Comparison of ENCODE assay signal across 22 cellular contexts in genomic region chr13:29907670-29908069, GRCh38.
"Had no signal": no experiment of that assay in that cellular context is flagged by ENCODE, and none has a peak within 500 bp of the region (broad histone marks: within the 10 kb centered on the region; RNA-seq: fewer than 3 reads in every experiment).

No MANE protein-coding gene starts in this region.

- H3K9me3 Mint-ChIP-seq: activated naive CD4-positive, alpha-beta T cell treated with anti-CD3 and anti-CD28 coated beads for 36 hours; activated T-cell treated with anti-CD3 and anti-CD28 coated beads, Interleukin-2, amount 50 U/mL, for 24 hours; brain; memory B cell; nephron progenitor cell had no signal

- H3K27ac Mint-ChIP-seq: activated naive CD4-positive, alpha-beta T cell treated with anti-CD3 and anti-CD28 coated beads for 36 hours; activated T-cell treated with anti-CD3 and anti-CD28 coated beads, Interleukin-2, amount 50 U/mL, for 24 hours; dendritic cell treated with granulocyte-macrophage colony-stimulating factor and Interleukin-4, amounts not matched to agents 40 ng/mL and 50 ng/mL, for 4 days; memory B cell; nephron progenitor cell had no signal

- H3K36me3 ChIP-seq: heart right ventricle, pancreas, right atrium auricular region, spleen, tibial nerve, uterus had no signal

- H3K27ac ChIP-seq: heart right ventricle, pancreas, psoas muscle, right atrium auricular region, spleen, tibial nerve, uterus had no signal

- H3K27me3 Mint-ChIP-seq: activated T-cell treated with anti-CD3 and anti-CD28 coated beads, Interleukin-2, amount 50 U/mL, for 24 hours; brain had no signal

- H3K36me3 Mint-ChIP-seq: brain, memory B cell had no signal

- ATAC-seq: pancreas, psoas muscle had no signal

- H3K4me3 ChIP-seq: heart right ventricle, mucosa of descending colon, pancreas, psoas muscle, right atrium auricular region, spleen, tibial nerve, uterus had no signal

- H3K4me1 ChIP-seq: psoas muscle, uterus had no signal

- H3K9me3 ChIP-seq: heart right ventricle, mucosa of descending colon, pancreas, psoas muscle, right atrium auricular region, spleen, tibial nerve, uterus had no signal

- H3K4me3 Mint-ChIP-seq: activated naive CD4-positive, alpha-beta T cell treated with anti-CD3 and anti-CD28 coated beads for 36 hours; activated T-cell treated with anti-CD3 and anti-CD28 coated beads, Interleukin-2, amount 50 U/mL, for 24 hours; brain; dendritic cell treated with granulocyte-macrophage colony-stimulating factor and Interleukin-4, amounts not matched to agents 40 ng/mL and 50 ng/mL, for 4 days; memory B cell; nephron progenitor cell had no signal

- DNase-seq: activated CD4-positive, alpha-beta T cell treated with anti-CD3 and anti-CD28 coated beads, Interleukin-2, amount 50 U/mL, for 48 hours; activated CD4-positive, CD25-positive, alpha-beta regulatory T cell treated with anti-CD3 and anti-CD28 coated beads, Interleukin-2, amount 50 U/mL, for 72 hours; activated effector memory CD4-positive, alpha-beta T cell treated with Interleukin-2 at 50 U/mL for 16 hours; activated naive CD4-positive, alpha-beta T cell treated with anti-CD3 and anti-CD28 coated beads for 36 hours; activated T-cell treated with anti-CD3 and anti-CD28 coated beads, Interleukin-2, amount 50 U/mL, for 24 hours; anterior cingulate cortex; effector CD4-positive, alpha-beta T cell; left cardiac atrium; mucosa of descending colon; nephron progenitor cell; pancreas; spleen; stimulated activated CD4-positive, alpha-beta T cell treated with anti-CD3 and anti-CD28 coated beads, Interleukin-4, amount 100 ng/mL, for 1 hour; stimulated activated naive CD4-positive, alpha-beta T cell had no signal
